In the genomic region with DNA sequence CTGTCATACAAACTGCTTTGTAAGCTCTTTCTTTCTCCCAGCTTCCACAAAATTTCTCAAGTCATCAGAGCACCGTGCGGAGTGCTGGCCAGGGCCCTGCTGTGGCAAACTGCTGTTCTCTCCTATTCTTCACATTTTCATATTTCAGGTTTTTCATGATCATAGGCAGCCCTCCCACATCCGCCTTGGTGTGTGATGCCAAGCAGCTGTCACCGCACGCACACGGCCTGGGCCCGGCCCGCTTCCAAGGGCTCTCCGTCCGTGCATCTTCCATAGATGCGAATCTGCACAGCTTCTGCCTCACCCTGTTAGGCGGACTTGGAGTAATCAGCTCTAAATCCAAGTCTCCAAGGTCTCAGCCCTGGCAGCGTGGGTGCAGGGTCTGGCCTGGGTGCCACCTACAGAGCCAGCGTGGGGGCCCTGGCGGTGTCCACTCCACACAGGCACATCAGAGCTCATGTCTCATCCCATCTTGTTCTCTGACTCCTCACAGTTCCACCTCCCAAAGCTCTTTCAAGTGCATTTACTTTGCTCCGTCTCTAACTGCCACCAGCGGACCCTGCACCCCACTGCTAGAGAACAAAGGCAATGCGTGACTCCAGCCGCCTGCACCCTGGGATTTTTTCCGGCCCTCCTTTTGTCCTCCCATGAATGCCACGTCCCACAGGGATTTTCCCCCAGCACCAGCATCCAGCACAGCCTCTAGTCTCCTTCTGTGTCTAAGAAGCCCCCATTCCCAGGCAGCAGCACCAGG, we compare ENCODE assay signal across 1 cellular context.
TF ChIP-seq lines count a peak whose summit lies in the region.

No MANE protein-coding gene starts in this region.

TF ChIP-seq in HepG2, 621 proteins besides CTCF, POLR2A, EP300 and RAD21:
- TF ChIP-seq MAFF (IDR thresholded peaks at IDR 0.05; ENCODE audit: low read depth, low read length) (0 out of 2 replicates have a peak, but pooled peaks have one; percentile 12), ZNF777 (CRISPR knock-in tag; IDR thresholded peaks at IDR 0.05) (no peak), GATA4 (IDR thresholded peaks at IDR 0.05; ENCODE audit: borderline replicate concordance, low read depth) (no peak), PAF1 (CRISPR knock-in tag; IDR thresholded peaks at IDR 0.05) (no peak), TMF1 (CRISPR knock-in tag; IDR thresholded peaks at IDR 0.05; ENCODE audit: low read depth) (no peak), SOX13 (IDR thresholded peaks at IDR 0.05) (no peak), SOX13 (CRISPR knock-in tag; conservative IDR thresholded peaks at IDR 0.05 in 1 of 2, IDR thresholded peaks at IDR 0.05 in 1 of 2) (peak in 1 of 2 experiments; percentile 50; a peak in 2 of 4 replicates), ZNF572 (CRISPR knock-in tag; IDR thresholded peaks at IDR 0.05) (no peak), ZSCAN22 (CRISPR knock-in tag; IDR thresholded peaks at IDR 0.05) (no peak), ZNF557 (CRISPR knock-in tag; IDR thresholded peaks at IDR 0.05) (no peak), ZNF83 (CRISPR knock-in tag; IDR thresholded peaks at IDR 0.05; ENCODE audit: borderline replicate concordance) (no peak), FOXK2 (IDR thresholded peaks at IDR 0.05) (no peak), ZFAT (CRISPR knock-in tag; conservative IDR thresholded peaks at IDR 0.05) (no peak), MAFK (conservative IDR thresholded peaks at IDR 0.05 in 1 of 2, IDR thresholded peaks at IDR 0.05 in 1 of 2; ENCODE audit: low read length in 2 of 2) (peak; percentile 8 to 39; a peak in 1 of 4 replicates), SOX5 (CRISPR knock-in tag; IDR thresholded peaks at IDR 0.05; ENCODE audit: borderline replicate concordance) (peak; percentile 73), SOX6 (IDR thresholded peaks at IDR 0.05) (no peak), SOX6 (CRISPR knock-in tag; IDR thresholded peaks at IDR 0.05) (peak; percentile 60), ZNF749 (CRISPR knock-in tag; IDR thresholded peaks at IDR 0.05; ENCODE audit: borderline replicate concordance) (no peak), RCOR2 (CRISPR knock-in tag; IDR thresholded peaks at IDR 0.05) (no peak), ZBTB21 (CRISPR knock-in tag; IDR thresholded peaks at IDR 0.05) (no peak), ZNF598 (CRISPR knock-in tag; IDR thresholded peaks at IDR 0.05; ENCODE audit: borderline replicate concordance) (no peak), ZBTB38 (CRISPR knock-in tag; IDR thresholded peaks at IDR 0.05) (0 out of 2 replicates have a peak, but pooled peaks have one; percentile 16), ZNF589 (CRISPR knock-in tag; conservative IDR thresholded peaks at IDR 0.05) (no peak), ZNF850 (CRISPR knock-in tag; conservative IDR thresholded peaks at IDR 0.05) (no peak), TOE1 (CRISPR knock-in tag; IDR thresholded peaks at IDR 0.05) (no peak)
- TF ChIP-seq, protein P1, sequence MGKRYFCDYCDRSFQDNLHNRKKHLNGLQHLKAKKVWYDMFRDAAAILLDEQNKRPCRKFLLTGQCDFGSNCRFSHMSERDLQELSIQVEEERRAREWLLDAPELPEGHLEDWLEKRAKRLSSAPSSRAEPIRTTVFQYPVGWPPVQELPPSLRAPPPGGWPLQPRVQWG (CRISPR knock-in tag; IDR thresholded peaks at IDR 0.05; ENCODE audit: borderline replicate concordance, low read depth): no peak
- TF ChIP-seq, protein P2, sequence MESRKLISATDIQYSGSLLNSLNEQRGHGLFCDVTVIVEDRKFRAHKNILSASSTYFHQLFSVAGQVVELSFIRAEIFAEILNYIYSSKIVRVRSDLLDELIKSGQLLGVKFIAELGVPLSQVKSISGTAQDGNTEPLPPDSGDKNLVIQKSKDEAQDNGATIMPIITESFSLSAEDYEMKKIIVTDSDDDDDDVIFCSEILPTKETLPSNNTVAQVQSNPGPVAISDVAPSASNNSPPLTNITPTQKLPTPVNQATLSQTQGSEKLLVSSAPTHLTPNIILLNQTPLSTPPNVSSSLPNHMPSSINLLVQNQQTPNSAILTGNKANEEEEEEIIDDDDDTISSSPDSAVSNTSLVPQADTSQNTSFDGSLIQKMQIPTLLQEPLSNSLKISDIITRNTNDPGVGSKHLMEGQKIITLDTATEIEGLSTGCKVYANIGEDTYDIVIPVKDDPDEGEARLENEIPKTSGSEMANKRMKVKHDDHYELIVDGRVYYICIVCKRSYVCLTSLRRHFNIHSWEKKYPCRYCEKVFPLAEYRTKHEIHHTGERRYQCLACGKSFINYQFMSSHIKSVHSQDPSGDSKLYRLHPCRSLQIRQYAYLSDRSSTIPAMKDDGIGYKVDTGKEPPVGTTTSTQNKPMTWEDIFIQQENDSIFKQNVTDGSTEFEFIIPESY (CRISPR knock-in tag; IDR thresholded peaks at IDR 0.05): peak; percentile 25; the same call in 1 of the 2 replicates
- TF ChIP-seq, protein P3, sequence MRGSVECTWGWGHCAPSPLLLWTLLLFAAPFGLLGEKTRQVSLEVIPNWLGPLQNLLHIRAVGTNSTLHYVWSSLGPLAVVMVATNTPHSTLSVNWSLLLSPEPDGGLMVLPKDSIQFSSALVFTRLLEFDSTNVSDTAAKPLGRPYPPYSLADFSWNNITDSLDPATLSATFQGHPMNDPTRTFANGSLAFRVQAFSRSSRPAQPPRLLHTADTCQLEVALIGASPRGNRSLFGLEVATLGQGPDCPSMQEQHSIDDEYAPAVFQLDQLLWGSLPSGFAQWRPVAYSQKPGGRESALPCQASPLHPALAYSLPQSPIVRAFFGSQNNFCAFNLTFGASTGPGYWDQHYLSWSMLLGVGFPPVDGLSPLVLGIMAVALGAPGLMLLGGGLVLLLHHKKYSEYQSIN (CRISPR knock-in tag; IDR thresholded peaks at IDR 0.05; ENCODE audit: borderline replicate concordance): no peak
- TF ChIP-seq, protein P4, sequence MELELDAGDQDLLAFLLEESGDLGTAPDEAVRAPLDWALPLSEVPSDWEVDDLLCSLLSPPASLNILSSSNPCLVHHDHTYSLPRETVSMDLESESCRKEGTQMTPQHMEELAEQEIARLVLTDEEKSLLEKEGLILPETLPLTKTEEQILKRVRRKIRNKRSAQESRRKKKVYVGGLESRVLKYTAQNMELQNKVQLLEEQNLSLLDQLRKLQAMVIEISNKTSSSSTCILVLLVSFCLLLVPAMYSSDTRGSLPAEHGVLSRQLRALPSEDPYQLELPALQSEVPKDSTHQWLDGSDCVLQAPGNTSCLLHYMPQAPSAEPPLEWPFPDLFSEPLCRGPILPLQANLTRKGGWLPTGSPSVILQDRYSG (CRISPR knock-in tag; IDR thresholded peaks at IDR 0.05): no peak
- TF ChIP-seq, protein P5, sequence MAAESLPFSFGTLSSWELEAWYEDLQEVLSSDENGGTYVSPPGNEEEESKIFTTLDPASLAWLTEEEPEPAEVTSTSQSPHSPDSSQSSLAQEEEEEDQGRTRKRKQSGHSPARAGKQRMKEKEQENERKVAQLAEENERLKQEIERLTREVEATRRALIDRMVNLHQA (CRISPR knock-in tag; IDR thresholded peaks at IDR 0.05): no peak
- TF ChIP-seq, protein P6, sequence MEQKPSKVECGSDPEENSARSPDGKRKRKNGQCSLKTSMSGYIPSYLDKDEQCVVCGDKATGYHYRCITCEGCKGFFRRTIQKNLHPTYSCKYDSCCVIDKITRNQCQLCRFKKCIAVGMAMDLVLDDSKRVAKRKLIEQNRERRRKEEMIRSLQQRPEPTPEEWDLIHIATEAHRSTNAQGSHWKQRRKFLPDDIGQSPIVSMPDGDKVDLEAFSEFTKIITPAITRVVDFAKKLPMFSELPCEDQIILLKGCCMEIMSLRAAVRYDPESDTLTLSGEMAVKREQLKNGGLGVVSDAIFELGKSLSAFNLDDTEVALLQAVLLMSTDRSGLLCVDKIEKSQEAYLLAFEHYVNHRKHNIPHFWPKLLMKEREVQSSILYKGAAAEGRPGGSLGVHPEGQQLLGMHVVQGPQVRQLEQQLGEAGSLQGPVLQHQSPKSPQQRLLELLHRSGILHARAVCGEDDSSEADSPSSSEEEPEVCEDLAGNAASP (CRISPR knock-in tag; IDR thresholded peaks at IDR 0.05; ENCODE audit: borderline replicate concordance): no peak
